In the genomic region with DNA sequence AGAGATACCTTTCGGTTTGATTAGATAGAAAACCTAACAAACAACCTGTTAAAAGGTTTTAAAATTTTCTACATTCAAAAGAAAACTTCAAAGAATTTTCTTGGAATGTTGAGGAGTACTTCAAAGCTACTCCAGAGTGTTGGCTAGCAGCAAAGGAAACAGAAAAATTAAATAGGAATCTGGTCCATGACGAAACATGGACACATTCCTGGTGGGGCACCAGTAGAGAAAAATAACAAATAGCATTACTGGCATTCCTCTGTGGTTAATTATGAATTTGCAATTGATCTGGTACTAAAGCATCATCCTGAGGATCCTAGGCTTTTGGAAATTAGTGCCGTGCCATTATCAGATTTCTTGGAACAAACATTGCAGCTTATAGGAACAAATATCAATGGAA, we compare ENCODE assay signal across 15 cellular contexts. TPM values are rescaled to one million over a fixed set of nuclear protein-coding genes. Genes with fewer than 3 reads are reported as not detected.
DNase-seq lines count a peak whose midpoint lies in the region; TF ChIP-seq lines count a peak whose summit lies in the region.
"Had no signal": no experiment of that assay in that cellular context is flagged by ENCODE, and none has a peak within 500 bp of the region (broad histone marks: within the 10 kb centered on the region; RNA-seq: fewer than 3 reads in every experiment).

No MANE protein-coding gene starts in this region.

- no peak for TF ChIP-seq EP300 in tibial nerve (IDR thresholded peaks at IDR 0.05)

- H3K4me3 ChIP-seq in adipocyte (ENCODE audit: low read length) (no peak overlapping the region), tibial nerve (no peak overlapping the region)
- H3K4me3 ChIP-seq: GM23248 had no signal

- H3K4me1 ChIP-seq in adipocyte (ENCODE audit: control insufficient read depth, insufficient read depth, low read length) (no peaks in the 10 kb centered on the region), tibial nerve (no peaks in the 10 kb centered on the region)

- TF ChIP-seq CTCF in tibial nerve (IDR thresholded peaks at IDR 0.05) = no peak

- no peak for TF ChIP-seq POLR2A in tibial nerve (IDR thresholded peaks at IDR 0.05)

- no peaks in the 10 kb centered on the region for H3K36me3 ChIP-seq in adipocyte (ENCODE audit: control insufficient read depth, insufficient read depth, low read length, severe bottlenecking)
- no peaks in the 10 kb centered on the region for H3K36me3 ChIP-seq in tibial nerve

- 79 to 83% methylated on average over 3 of the region's 3 CpGs for WGBS in tibial nerve, 2 donors

- no peak overlapping the region for H3K9ac ChIP-seq in adipocyte (ENCODE audit: low read length)
- H3K9ac ChIP-seq: GM23248 had no signal

- peak; percentile 4 for DNase-seq in adipocyte (ENCODE audit: low read depth)
- DNase-seq in kidney glomerular epithelial cell (lab: John Stamatoyannopoulos, UW) = peak; percentile 84
- DNase-seq in non-pigmented ciliary epithelial cell (ENCODE audit: low read depth) = peak; percentile 2
- DNase-seq in tibial nerve (ENCODE audit: low spot score in 2 of 2) = no peak
- DNase-seq in NCI-H1694 treated with DMSO at 0.1 percent for 48 hours (lab: John Stamatoyannopoulos, UW) = no peak
- no peak for DNase-seq in NCI-H526 (lab: John Stamatoyannopoulos, UW)
- DNase-seq in OCI-M2 (lab: John Stamatoyannopoulos, UW; ENCODE audit: unreplicated experiment) = no peak
- DNase-seq: CD8-positive, alpha-beta T cell; DMS79 treated with DMSO at 0.1 percent for 48 hours; GM23248; NCI-H2081 treated with DMSO at 0.1 percent for 48 hours; NCI-H526 treated with DMSO at 0.1 percent for 48 hours; RPMI8226; SIG-M5 had no signal

- H3K27me3 ChIP-seq in adipocyte (replicated peaks; ENCODE audit: control insufficient read depth, insufficient read depth, low read length) (no peaks in the 10 kb centered on the region), tibial nerve (no peaks in the 10 kb centered on the region)

- H3K9me3 ChIP-seq in adipocyte (ENCODE audit: control insufficient read depth, low read length) = no peaks in the 10 kb centered on the region
- H3K9me3 ChIP-seq in tibial nerve = peaks cover 0 to 6% (median 0%) of the 10 kb centered on the region in 4 donors

- no peak overlapping the region for H3K27ac ChIP-seq in tibial nerve
- H3K27ac ChIP-seq: GM23248 had no signal

RNA-seq across cellular contexts. Expression of a gene that starts 59.5 kb away (rescaled TPM):
- total RNA-seq in tibial nerve = not detected
- total RNA-seq: GM23248, OCI-LY7 had no signal

Comparison
In these comparisons a context has a peak if more than half of its experiments do, and no peak if none do; other contexts are left out.
1. DNase-seq: peak in adipocyte (single experiment), kidney glomerular epithelial cell (single experiment) and non-pigmented ciliary epithelial cell (single experiment); none in tibial nerve (0 of 2), NCI-H1694 treated with DMSO at 0.1 percent for 48 hours (single experiment), NCI-H526 (0 of 2) and OCI-M2 (single experiment).